Comparison of ENCODE assay signal across 8 cellular contexts in genomic region chr9:35604578-35605335, GRCh38. TPM values are rescaled to one million over a fixed set of nuclear protein-coding genes. Genes with fewer than 3 reads are reported as not detected.
DNase-seq lines count a peak whose midpoint lies in the region; ATAC-seq and TF ChIP-seq lines count a peak whose summit lies in the region.

Gene TESK1 (plus strand): TSS chr9:35605262. CDS start chr9:35605620, 358 bp downstream.

- H3K27ac Mint-ChIP-seq in activated naive CD4-positive, alpha-beta T cell treated with anti-CD3 and anti-CD28 coated beads, Interleukin-2, amount 50 U/mL, for 24 hours: peak within 1 kb of the TSS; percentile 95

- no peaks in the 10 kb centered on the region for H3K36me3 Mint-ChIP-seq in activated naive CD4-positive, alpha-beta T cell treated with anti-CD3 and anti-CD28 coated beads, Interleukin-2, amount 50 U/mL, for 24 hours

- peaks cover 37% of the 10 kb centered on the region for H3K4me1 Mint-ChIP-seq in activated naive CD4-positive, alpha-beta T cell treated with anti-CD3 and anti-CD28 coated beads, Interleukin-2, amount 50 U/mL, for 24 hours

- peak; percentile 53 for DNase-seq in DMS53 treated with DMSO at 0.1 percent for 48 hours (lab: John Stamatoyannopoulos, UW; ENCODE audit: unreplicated experiment)
- peak; percentile 49 for DNase-seq in KG1 (lab: John Stamatoyannopoulos, UW)
- DNase-seq in glomerular visceral epithelial cell (ENCODE audit: extremely low spot score): peak; percentile 80
- DNase-seq in occipital lobe (lab: John Stamatoyannopoulos, UW): no peak
- DNase-seq in superior temporal gyrus (ENCODE audit: extremely low spot score): peak; percentile 59

- ATAC-seq in GM21723 (IDR thresholded peaks at IDR 0.05; ENCODE audit: unreplicated experiment) (peak; percentile 47), SK-N-SH treated with all-trans-retinoic acid at 6 μM for 48 hours (peak; percentile 45)

- peak within 1 kb of the TSS; percentile 94 for H3K4me3 Mint-ChIP-seq in activated naive CD4-positive, alpha-beta T cell treated with anti-CD3 and anti-CD28 coated beads, Interleukin-2, amount 50 U/mL, for 24 hours

- H3K9me3 Mint-ChIP-seq in activated naive CD4-positive, alpha-beta T cell treated with anti-CD3 and anti-CD28 coated beads, Interleukin-2, amount 50 U/mL, for 24 hours: no peaks in the 10 kb centered on the region

- H3K27me3 Mint-ChIP-seq in activated naive CD4-positive, alpha-beta T cell treated with anti-CD3 and anti-CD28 coated beads, Interleukin-2, amount 50 U/mL, for 24 hours: no peaks in the 10 kb centered on the region

TF ChIP-seq in SK-N-SH treated with all-trans-retinoic acid at 6 μM for 48 hours, 23 proteins besides CTCF, POLR2A, EP300 and RAD21:
- TF ChIP-seq ZC3H10 (CRISPR knock-in tag; IDR thresholded peaks at IDR 0.05) (no peak), ZNF565 (CRISPR knock-in tag; conservative IDR thresholded peaks at IDR 0.05; ENCODE audit: low read depth) (no peak), ZFP30 (CRISPR knock-in tag; IDR thresholded peaks at IDR 0.05) (no peak), CREB5 (CRISPR knock-in tag; IDR thresholded peaks at IDR 0.05; ENCODE audit: low read depth) (no peak), POU6F1 (CRISPR knock-in tag; IDR thresholded peaks at IDR 0.05; ENCODE audit: borderline replicate concordance, low read depth) (no peak), CSRNP3 (CRISPR knock-in tag; IDR thresholded peaks at IDR 0.05) (no peak), ARNTL (CRISPR knock-in tag; IDR thresholded peaks at IDR 0.05; ENCODE audit: borderline replicate concordance, low read depth) (no peak), ZNF70 (CRISPR knock-in tag; IDR thresholded peaks at IDR 0.05) (no peak), TOX (CRISPR knock-in tag; IDR thresholded peaks at IDR 0.05; ENCODE audit: borderline replicate concordance) (no peak), GLIS3 (CRISPR knock-in tag; IDR thresholded peaks at IDR 0.05) (no peak), OSR1 (CRISPR knock-in tag; IDR thresholded peaks at IDR 0.05) (no peak), ISL1 (CRISPR knock-in tag; IDR thresholded peaks at IDR 0.05) (no peak), ESRRG (CRISPR knock-in tag; IDR thresholded peaks at IDR 0.05) (no peak), SNAI2 (CRISPR knock-in tag; IDR thresholded peaks at IDR 0.05) (no peak), BACH2 (CRISPR knock-in tag; IDR thresholded peaks at IDR 0.05; ENCODE audit: borderline replicate concordance) (no peak), CSDC2 (CRISPR knock-in tag; IDR thresholded peaks at IDR 0.05) (no peak), ZFP3 (CRISPR knock-in tag; IDR thresholded peaks at IDR 0.05) (no peak)

RNA-seq across cellular contexts. Expression of gene TESK1, which starts in this region (rescaled TPM):
- total RNA-seq in occipital lobe: 11.7 TPM
